ENCODE assay signal across 8 cellular contexts in genomic region chr14:83463500-83464098, GRCh38.
DNase-seq lines count a peak whose midpoint lies in the region; ATAC-seq and TF ChIP-seq lines count a peak whose summit lies in the region.

No MANE protein-coding gene starts in this region.

- peaks cover 6% of the 10 kb centered on the region for H3K4me1 Mint-ChIP-seq in chondrocyte (ENCODE audit: low read depth)

- no peak overlapping the region for H2BK5ac ChIP-seq in mesenchymal stem cell (ENCODE audit: low read depth, low read length, poor library complexity, severe bottlenecking)

- no peak overlapping the region for H2BK15ac ChIP-seq in mesenchymal stem cell (ENCODE audit: low read depth, poor library complexity, severe bottlenecking)

- no peak overlapping the region for H2AFZ ChIP-seq in mesenchymal stem cell (ENCODE audit: low read depth, low read length)

- H3K4me3 ChIP-seq in mesenchymal stem cell (ENCODE audit: insufficient read depth in 1 of 2, low read depth in 1 of 2, low read length in 2 of 2): no peak overlapping the region

- H3K9ac ChIP-seq in mesenchymal stem cell (ENCODE audit: low read length): no peak overlapping the region

- H3K27ac ChIP-seq in mesenchymal stem cell (ENCODE audit: low read length, poor library complexity, severe bottlenecking): no peak overlapping the region

- no peak overlapping the region for H4K8ac ChIP-seq in mesenchymal stem cell (ENCODE audit: low read length)

- H3K27me3 ChIP-seq in mesenchymal stem cell (ENCODE audit: control insufficient read depth in 1 of 2, insufficient read depth in 1 of 2, low read length in 2 of 2): no peaks in the 10 kb centered on the region

- ATAC-seq in HG02623 (IDR thresholded peaks at IDR 0.05; ENCODE audit: unreplicated experiment) (peak; percentile 45), GM18867 (IDR thresholded peaks at IDR 0.05; ENCODE audit: unreplicated experiment) (no peak), GM19452 (IDR thresholded peaks at IDR 0.05; ENCODE audit: unreplicated experiment) (no peak)

- H3K27me3 Mint-ChIP-seq in chondrocyte (ENCODE audit: low read depth): no peaks in the 10 kb centered on the region

- peaks cover 7% of the 10 kb centered on the region for H3K9me3 Mint-ChIP-seq in chondrocyte (ENCODE audit: low read depth)

- DNase-seq in EH (ENCODE audit: low read depth): peak; percentile 41
- peak; percentile 41 for DNase-seq in NCI-H82 treated with DMSO at 0.1 percent for 48 hours (lab: John Stamatoyannopoulos, UW; ENCODE audit: unreplicated experiment)
- no peak for DNase-seq in chondrocyte (ENCODE audit: low spot score)
- peak; percentile 52 for DNase-seq in mesenchymal stem cell
- DNase-seq in DMS79 (lab: John Stamatoyannopoulos, UW): no peak

- H2AK5ac ChIP-seq in mesenchymal stem cell (ENCODE audit: low read length, severe bottlenecking): no peak overlapping the region

- 67% methylated on average over 3 of the region's 4 CpGs for WGBS in mesenchymal stem cell

- H3K4ac ChIP-seq in mesenchymal stem cell (ENCODE audit: low read depth in 1 of 2, low read length in 2 of 2): no peak overlapping the region

- no peak overlapping the region for H3K14ac ChIP-seq in mesenchymal stem cell (ENCODE audit: low read length in 2 of 2)

- no peak overlapping the region for H3K23ac ChIP-seq in mesenchymal stem cell (ENCODE audit: low read length in 2 of 2)

- no peak overlapping the region for H3K4me2 ChIP-seq in mesenchymal stem cell (ENCODE audit: low read length, poor library complexity, severe bottlenecking)

- no peaks in the 10 kb centered on the region for H3K4me1 ChIP-seq in mesenchymal stem cell (ENCODE audit: control insufficient read depth, insufficient read depth, low read depth, low read length)

- H3K36me3 Mint-ChIP-seq in chondrocyte (ENCODE audit: low read depth): peaks cover 1% of the 10 kb centered on the region

- H3K27ac Mint-ChIP-seq in chondrocyte (ENCODE audit: unreplicated experiment): no peak overlapping the region

- H4K91ac ChIP-seq in mesenchymal stem cell (ENCODE audit: low read length): no peak overlapping the region

- H2BK12ac ChIP-seq in mesenchymal stem cell (ENCODE audit: low read length in 2 of 2): no peak overlapping the region

- peaks cover 8% of the 10 kb centered on the region for H3K9me3 ChIP-seq in mesenchymal stem cell (ENCODE audit: control insufficient read depth, low read length)

- peak; percentile 92 for TF ChIP-seq CTCF in chondrocyte (IDR thresholded peaks at IDR 0.05)

- no peak overlapping the region for H3K18ac ChIP-seq in mesenchymal stem cell (ENCODE audit: low read depth in 1 of 2, low read length in 2 of 2)

- H3K79me1 ChIP-seq in mesenchymal stem cell (replicated peaks; ENCODE audit: low read length, poor library complexity, severe bottlenecking): no peaks in the 10 kb centered on the region

- H2BK120ac ChIP-seq in mesenchymal stem cell (ENCODE audit: low read depth, low read length): no peak overlapping the region

- H3K36me3 ChIP-seq in mesenchymal stem cell (ENCODE audit: control insufficient read depth in 1 of 2, insufficient read depth in 2 of 2, low read depth in 1 of 2, low read length in 2 of 2): no peaks in the 10 kb centered on the region

- no peak overlapping the region for H3K4me3 Mint-ChIP-seq in chondrocyte (ENCODE audit: unreplicated experiment)

Comparison
In these comparisons a context has a peak if more than half of its experiments do, and no peak if none do; other contexts are left out.
1. DNase-seq: peak in EH (single experiment), NCI-H82 treated with DMSO at 0.1 percent for 48 hours (single experiment) and mesenchymal stem cell (single experiment); none in chondrocyte (single experiment) and DMS79 (single experiment).